In the genomic region with DNA sequence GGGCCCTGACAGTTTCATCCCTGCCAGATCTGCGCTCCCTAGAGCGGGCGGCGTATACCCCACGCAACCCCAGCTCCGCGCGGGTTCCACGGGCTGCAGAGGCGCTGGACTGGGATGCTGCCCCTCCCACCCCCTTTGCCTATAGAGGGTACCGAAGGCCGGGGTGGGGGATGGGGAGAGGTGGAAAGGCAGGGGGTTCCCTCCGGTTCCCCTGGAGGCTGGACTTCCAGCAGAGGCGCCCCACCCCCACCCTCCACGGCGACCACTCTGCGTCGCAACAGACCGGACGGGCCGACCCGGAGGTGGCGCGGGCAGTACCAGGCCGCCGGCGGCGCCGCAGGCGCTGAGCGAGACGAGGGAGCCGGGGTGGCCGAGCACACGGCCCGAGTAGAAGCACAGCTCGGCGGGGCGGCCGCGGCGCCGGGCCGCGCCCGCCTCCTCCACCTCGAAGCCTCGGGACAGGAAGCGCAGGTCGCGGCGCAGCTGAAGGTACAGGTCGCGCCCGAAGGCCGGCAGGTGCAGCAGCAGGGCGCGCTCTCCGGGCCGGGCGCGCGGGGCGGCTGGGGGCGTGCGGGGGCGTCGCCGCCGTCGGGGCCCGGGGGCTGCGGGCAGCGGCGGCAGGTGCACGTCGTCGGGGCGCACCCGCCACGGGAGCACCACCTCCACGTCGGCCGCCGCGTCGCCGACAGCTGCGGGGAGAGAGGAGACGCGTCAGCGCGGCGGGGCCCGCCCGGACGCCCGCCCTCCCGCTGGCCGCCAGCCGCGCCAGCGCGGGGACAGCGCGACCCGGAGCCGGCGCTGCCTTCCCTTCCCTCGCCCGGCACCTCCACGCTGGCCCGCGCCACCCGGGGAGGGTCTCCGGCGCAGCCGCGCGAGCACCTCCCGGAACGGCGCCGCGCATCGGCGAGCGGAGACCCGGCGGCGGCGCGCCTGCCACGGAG, we compare ENCODE assay signal across 1 cellular context.
TF ChIP-seq lines count a peak whose summit lies in the region.

No MANE protein-coding gene starts in this region.

TF ChIP-seq in GM23338, 12 proteins besides CTCF, POLR2A, EP300 and RAD21 (continued from another document):
- TF ChIP-seq, protein P1, sequence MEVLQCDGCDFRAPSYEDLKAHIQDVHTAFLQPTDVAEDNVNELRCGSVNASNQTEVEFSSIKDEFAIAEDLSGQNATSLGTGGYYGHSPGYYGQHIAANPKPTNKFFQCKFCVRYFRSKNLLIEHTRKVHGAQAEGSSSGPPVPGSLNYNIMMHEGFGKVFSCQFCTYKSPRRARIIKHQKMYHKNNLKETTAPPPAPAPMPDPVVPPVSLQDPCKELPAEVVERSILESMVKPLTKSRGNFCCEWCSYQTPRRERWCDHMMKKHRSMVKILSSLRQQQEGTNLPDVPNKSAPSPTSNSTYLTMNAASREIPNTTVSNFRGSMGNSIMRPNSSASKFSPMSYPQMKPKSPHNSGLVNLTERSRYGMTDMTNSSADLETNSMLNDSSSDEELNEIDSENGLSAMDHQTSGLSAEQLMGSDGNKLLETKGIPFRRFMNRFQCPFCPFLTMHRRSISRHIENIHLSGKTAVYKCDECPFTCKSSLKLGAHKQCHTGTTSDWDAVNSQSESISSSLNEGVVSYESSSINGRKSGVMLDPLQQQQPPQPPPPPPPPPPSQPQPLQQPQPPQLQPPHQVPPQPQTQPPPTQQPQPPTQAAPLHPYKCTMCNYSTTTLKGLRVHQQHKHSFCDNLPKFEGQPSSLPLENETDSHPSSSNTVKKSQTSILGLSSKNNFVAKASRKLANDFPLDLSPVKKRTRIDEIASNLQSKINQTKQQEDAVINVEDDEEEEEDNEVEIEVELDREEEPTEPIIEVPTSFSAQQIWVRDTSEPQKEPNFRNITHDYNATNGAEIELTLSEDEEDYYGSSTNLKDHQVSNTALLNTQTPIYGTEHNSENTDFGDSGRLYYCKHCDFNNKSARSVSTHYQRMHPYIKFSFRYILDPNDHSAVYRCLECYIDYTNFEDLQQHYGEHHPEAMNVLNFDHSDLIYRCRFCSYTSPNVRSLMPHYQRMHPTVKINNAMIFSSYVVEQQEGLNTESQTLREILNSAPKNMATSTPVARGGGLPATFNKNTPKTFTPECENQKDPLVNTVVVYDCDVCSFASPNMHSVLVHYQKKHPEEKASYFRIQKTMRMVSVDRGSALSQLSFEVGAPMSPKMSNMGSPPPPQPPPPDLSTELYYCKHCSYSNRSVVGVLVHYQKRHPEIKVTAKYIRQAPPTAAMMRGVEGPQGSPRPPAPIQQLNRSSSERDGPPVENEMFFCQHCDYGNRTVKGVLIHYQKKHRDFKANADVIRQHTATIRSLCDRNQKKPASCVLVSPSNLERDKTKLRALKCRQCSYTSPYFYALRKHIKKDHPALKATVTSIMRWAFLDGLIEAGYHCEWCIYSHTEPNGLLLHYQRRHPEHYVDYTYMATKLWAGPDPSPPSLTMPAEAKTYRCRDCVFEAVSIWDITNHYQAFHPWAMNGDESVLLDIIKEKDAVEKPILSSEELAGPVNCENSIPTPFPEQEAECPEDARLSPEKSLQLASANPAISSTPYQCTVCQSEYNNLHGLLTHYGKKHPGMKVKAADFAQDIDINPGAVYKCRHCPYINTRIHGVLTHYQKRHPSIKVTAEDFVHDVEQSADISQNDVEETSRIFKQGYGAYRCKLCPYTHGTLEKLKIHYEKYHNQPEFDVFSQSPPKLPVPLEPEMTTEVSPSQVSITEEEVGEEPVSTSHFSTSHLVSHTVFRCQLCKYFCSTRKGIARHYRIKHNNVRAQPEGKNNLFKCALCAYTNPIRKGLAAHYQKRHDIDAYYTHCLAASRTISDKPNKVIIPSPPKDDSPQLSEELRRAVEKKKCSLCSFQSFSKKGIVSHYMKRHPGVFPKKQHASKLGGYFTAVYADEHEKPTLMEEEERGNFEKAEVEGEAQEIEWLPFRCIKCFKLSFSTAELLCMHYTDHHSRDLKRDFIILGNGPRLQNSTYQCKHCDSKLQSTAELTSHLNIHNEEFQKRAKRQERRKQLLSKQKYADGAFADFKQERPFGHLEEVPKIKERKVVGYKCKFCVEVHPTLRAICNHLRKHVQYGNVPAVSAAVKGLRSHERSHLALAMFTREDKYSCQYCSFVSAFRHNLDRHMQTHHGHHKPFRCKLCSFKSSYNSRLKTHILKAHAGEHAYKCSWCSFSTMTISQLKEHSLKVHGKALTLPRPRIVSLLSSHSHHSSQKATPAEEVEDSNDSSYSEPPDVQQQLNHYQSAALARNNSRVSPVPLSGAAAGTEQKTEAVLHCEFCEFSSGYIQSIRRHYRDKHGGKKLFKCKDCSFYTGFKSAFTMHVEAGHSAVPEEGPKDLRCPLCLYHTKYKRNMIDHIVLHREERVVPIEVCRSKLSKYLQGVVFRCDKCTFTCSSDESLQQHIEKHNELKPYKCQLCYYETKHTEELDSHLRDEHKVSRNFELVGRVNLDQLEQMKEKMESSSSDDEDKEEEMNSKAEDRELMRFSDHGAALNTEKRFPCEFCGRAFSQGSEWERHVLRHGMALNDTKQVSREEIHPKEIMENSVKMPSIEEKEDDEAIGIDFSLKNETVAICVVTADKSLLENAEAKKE (CRISPR knock-in tag; IDR thresholded peaks at IDR 0.05) = no peak
- TF ChIP-seq ZNF114 (CRISPR knock-in tag; IDR thresholded peaks at IDR 0.05) (no peak), REST (IDR thresholded peaks at IDR 0.05; ENCODE audit: unreplicated experiment) (no peak), NANOG (IDR thresholded peaks at IDR 0.05; ENCODE audit: borderline replicate concordance) (no peak), POLR2AphosphoS5 (IDR thresholded peaks at IDR 0.05; ENCODE audit: low read depth) (no peak), EZH2 (IDR thresholded peaks at IDR 0.05; ENCODE audit: low read depth, unreplicated experiment) (no peak), CREB1 (CRISPR knock-in tag; IDR thresholded peaks at IDR 0.05; ENCODE audit: low read depth) (no peak), STAT1 (IDR thresholded peaks at IDR 0.05; ENCODE audit: unreplicated experiment) (no peak), JUNB (IDR thresholded peaks at IDR 0.05; ENCODE audit: unreplicated experiment) (no peak)
- TF ChIP-seq, protein P2, sequence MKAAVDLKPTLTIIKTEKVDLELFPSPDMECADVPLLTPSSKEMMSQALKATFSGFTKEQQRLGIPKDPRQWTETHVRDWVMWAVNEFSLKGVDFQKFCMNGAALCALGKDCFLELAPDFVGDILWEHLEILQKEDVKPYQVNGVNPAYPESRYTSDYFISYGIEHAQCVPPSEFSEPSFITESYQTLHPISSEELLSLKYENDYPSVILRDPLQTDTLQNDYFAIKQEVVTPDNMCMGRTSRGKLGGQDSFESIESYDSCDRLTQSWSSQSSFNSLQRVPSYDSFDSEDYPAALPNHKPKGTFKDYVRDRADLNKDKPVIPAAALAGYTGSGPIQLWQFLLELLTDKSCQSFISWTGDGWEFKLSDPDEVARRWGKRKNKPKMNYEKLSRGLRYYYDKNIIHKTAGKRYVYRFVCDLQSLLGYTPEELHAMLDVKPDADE (IDR thresholded peaks at IDR 0.05) = no peak
TF ChIP-seq in GM23338: peak in this region for 0.
